ENCODE assay signal across 1 cellular context in genomic region chr12:110762891-110763290, GRCh38.
TF ChIP-seq lines count a peak whose summit lies in the region.

No MANE protein-coding gene starts in this region.

TF ChIP-seq in HEK293, 187 proteins besides CTCF, POLR2A, EP300 and RAD21 (continued from another document):
- TF ChIP-seq PRDM10 (tag by site-specific recombination; IDR thresholded peaks at IDR 0.05), result 0 out of 2 replicates have a peak, but pooled peaks have one; percentile 27
- TF ChIP-seq EGR2 (tag by site-specific recombination; IDR thresholded peaks at IDR 0.05; ENCODE audit: low read depth), result 0 out of 2 replicates have a peak, but pooled peaks have one; percentile 15
- no peak for TF ChIP-seq ZNF16 (tag by site-specific recombination; IDR thresholded peaks at IDR 0.05; ENCODE audit: low read depth)
- TF ChIP-seq ZNF623 (tag by site-specific recombination; IDR thresholded peaks at IDR 0.05), result no peak
